ENCODE assay signal across 15 cellular contexts in genomic region chr12:62895351-62895750, GRCh38. TPM values are rescaled to one million over a fixed set of nuclear protein-coding genes. Genes with fewer than 3 reads are reported as not detected.
DNase-seq lines count a peak whose midpoint lies in the region; ATAC-seq and TF ChIP-seq lines count a peak whose summit lies in the region.
"Had no signal": no experiment of that assay in that cellular context is flagged by ENCODE, and none has a peak within 500 bp of the region (broad histone marks: within the 10 kb centered on the region; RNA-seq: fewer than 3 reads in every experiment).

No MANE protein-coding gene starts in this region.

- POLR2A ChIA-PET in WTC11 (lab: Charles Lee) = no interaction called here

- H3K9me3 Mint-ChIP-seq in WTC11 = peaks cover 5% of the 10 kb centered on the region
- H3K9me3 Mint-ChIP-seq: HFFc6 had no signal

- peaks cover 11% of the 10 kb centered on the region for H3K36me3 Mint-ChIP-seq in WTC11
- H3K36me3 Mint-ChIP-seq: CD4-positive, CD25-positive, alpha-beta regulatory T cell had no signal

- H3K4me1 Mint-ChIP-seq in WTC11 = peaks cover 26% of the 10 kb centered on the region
- H3K4me1 Mint-ChIP-seq: CD4-positive, CD25-positive, alpha-beta regulatory T cell had no signal

- no peak for TF ChIP-seq CTCF in WTC11 (IDR thresholded peaks at IDR 0.05)

- H3K27ac Mint-ChIP-seq in WTC11 = peak overlapping the region; percentile 87; the same call in 1 of the 2 replicates
- H3K27ac Mint-ChIP-seq: CD4-positive, CD25-positive, alpha-beta regulatory T cell; HFFc6 had no signal

- no peaks in the 10 kb centered on the region for H3K27me3 Mint-ChIP-seq in WTC11 (ENCODE audit: low read depth)

- CTCF ChIA-PET in WTC11 (lab: Charles Lee) = no interaction called here

- no peak overlapping the region for H3K4me3 Mint-ChIP-seq in WTC11
- H3K4me3 Mint-ChIP-seq: CD4-positive, CD25-positive, alpha-beta regulatory T cell; HFFc6 had no signal

- H3K27ac ChIP-seq in caudate nucleus (ENCODE audit: low read depth, low read length) = no peak overlapping the region
- H3K27ac ChIP-seq: 22Rv1; BLaER1 treated with 17β-estradiol and CSF1 and Interleukin-3, amounts not matched to agents 10 nM and 100 nM had no signal

- peak; percentile 60 for ATAC-seq in WTC11

- peak; percentile 45 for DNase-seq in NCI-H748 (lab: John Stamatoyannopoulos, UW; ENCODE audit: unreplicated experiment)
- no peak for DNase-seq in NCI-H748 treated with DMSO at 0.1 percent for 48 hours (lab: John Stamatoyannopoulos, UW)
- DNase-seq in NCI-H146 (lab: John Stamatoyannopoulos, UW) = peak; percentile 66
- no peak for DNase-seq in WTC11 (ENCODE audit: low spot score)
- no peak for DNase-seq in caudate nucleus (lab: John Stamatoyannopoulos, UW)
- no peak for DNase-seq in NCI-H1417 treated with DMSO at 0.1 percent for 48 hours (lab: John Stamatoyannopoulos, UW)
- DNase-seq in activated CD4-positive, alpha-beta T cell treated with anti-CD3 and anti-CD28 coated beads, Interleukin-2, amount 50 U/mL, for 4 hours = no peak
- no peak for DNase-seq in Ammon's horn (ENCODE audit: low spot score)
- DNase-seq: AML-193; CD4-positive, CD25-positive, alpha-beta regulatory T cell; DMS79; GOT3; HFFc6 had no signal

TF ChIP-seq in WTC11, 78 proteins besides CTCF, POLR2A, EP300 and RAD21:
- TF ChIP-seq FOXP4 (CRISPR knock-in tag; IDR thresholded peaks at IDR 0.05) = no peak
- TF ChIP-seq ZNF232 (CRISPR knock-in tag; IDR thresholded peaks at IDR 0.05) = no peak

RNA-seq across cellular contexts. Expression of gene PPM1H, which starts 39.6 kb away (rescaled TPM):
- total RNA-seq in WTC11 (2021) = 37.1 to 45.6 TPM (median 40.9 TPM) in 3 replicates

Comparison
In these comparisons a context has a peak if more than half of its experiments do, and no peak if none do; other contexts are left out.
1. DNase-seq: peak in NCI-H748 (single experiment) and NCI-H146 (single experiment); none in NCI-H748 treated with DMSO at 0.1 percent for 48 hours (single experiment), WTC11 (single experiment), caudate nucleus (0 of 61), NCI-H1417 treated with DMSO at 0.1 percent for 48 hours (single experiment), activated CD4-positive, alpha-beta T cell treated with anti-CD3 and anti-CD28 coated beads, Interleukin-2, amount 50 U/mL, for 4 hours (0 of 2) and Ammon's horn (single experiment).